1 cellular context compared by ENCODE assay signal in the genomic region with DNA sequence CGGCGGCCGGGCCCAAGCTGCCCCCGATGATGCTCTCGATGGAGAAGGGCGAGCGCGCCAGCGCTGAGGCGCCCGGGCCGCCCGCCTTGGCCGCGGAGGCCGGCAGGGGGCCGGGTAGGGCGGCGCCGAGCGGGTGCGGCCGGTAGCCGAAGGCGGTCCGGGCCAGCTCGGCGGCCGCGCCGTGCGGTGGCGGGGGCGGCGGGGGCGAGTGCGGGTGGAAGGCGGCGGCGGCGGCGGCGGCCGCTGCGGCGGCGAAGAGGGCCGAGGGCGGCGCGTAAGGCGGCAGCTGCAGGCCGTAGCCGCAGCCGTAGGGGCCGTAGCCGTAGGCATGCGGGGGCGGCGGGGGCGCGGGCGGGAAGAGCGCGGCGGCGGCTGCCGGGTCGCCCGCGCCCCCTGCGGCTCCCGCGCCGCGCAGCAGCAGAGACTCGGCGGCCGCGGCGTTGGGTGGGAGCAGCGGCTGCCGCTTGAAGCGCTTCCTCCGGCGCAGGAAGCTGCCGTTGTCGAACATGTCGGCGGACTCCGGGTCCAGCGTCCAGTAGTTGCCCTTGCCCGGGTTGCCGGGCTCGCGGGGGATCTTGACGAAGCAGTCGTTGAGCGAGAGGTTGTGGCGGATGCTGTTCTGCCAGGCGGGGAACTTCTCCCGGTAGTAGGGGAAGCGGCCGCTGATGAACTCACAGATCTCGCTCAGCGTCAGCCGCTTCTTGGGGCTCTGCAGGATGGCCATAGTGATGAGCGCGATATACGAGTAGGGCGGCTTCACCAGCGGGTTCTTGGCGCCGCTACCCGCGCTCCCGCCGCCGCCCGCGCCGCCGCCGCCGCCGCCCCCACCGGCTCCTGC.
TF ChIP-seq lines count a peak whose summit lies in the region.

No MANE protein-coding gene starts in this region.

TF ChIP-seq in HepG2, 621 proteins besides CTCF, POLR2A, EP300 and RAD21:
- TF ChIP-seq, protein P1, sequence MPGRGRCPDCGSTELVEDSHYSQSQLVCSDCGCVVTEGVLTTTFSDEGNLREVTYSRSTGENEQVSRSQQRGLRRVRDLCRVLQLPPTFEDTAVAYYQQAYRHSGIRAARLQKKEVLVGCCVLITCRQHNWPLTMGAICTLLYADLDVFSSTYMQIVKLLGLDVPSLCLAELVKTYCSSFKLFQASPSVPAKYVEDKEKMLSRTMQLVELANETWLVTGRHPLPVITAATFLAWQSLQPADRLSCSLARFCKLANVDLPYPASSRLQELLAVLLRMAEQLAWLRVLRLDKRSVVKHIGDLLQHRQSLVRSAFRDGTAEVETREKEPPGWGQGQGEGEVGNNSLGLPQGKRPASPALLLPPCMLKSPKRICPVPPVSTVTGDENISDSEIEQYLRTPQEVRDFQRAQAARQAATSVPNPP (CRISPR knock-in tag; IDR thresholded peaks at IDR 0.05) = no peak
- TF ChIP-seq ZNF331 (CRISPR knock-in tag; IDR thresholded peaks at IDR 0.05) = no peak
- TF ChIP-seq MTF2 (CRISPR knock-in tag; IDR thresholded peaks at IDR 0.05; ENCODE audit: borderline replicate concordance) = peak; percentile 79; the same call in 1 of the 2 replicates
- peak; percentile 72 for TF ChIP-seq BCL6 (CRISPR knock-in tag; IDR thresholded peaks at IDR 0.05)
- peak; percentile 76 for TF ChIP-seq HNRNPLL (IDR thresholded peaks at IDR 0.05; ENCODE audit: low read depth, low read length, poor library complexity, severe bottlenecking)
- TF ChIP-seq, protein P2, sequence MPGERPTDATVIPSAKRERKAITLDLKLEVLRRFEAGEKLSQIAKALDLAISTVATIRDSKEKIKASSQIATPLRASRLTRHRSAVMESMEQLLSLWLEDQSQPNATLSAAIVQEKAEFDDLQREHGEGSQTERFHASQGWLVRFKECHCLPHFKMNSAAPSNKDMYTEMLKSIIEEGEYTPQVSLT (CRISPR knock-in tag; IDR thresholded peaks at IDR 0.05; ENCODE audit: borderline replicate concordance, low read depth) = no peak
- no peak for TF ChIP-seq NFE2L2 (IDR thresholded peaks at IDR 0.05; ENCODE audit: low read length)
- TF ChIP-seq GABPB1 (CRISPR knock-in tag; IDR thresholded peaks at IDR 0.05) = peak; percentile 37; the same call in 1 of the 2 replicates
- TF ChIP-seq EZH2 (conservative IDR thresholded peaks at IDR 0.05; ENCODE audit: low read depth, low read length) = peak; percentile 73; the same call in 1 of the 2 replicates
- no peak for TF ChIP-seq ZNF552 (CRISPR knock-in tag; IDR thresholded peaks at IDR 0.05; ENCODE audit: borderline replicate concordance)
- 0 out of 2 replicates have a peak, but pooled peaks have one; percentile 22 for TF ChIP-seq HOXA3 (CRISPR knock-in tag; IDR thresholded peaks at IDR 0.05)
- no peak for TF ChIP-seq PHF21A (CRISPR knock-in tag; IDR thresholded peaks at IDR 0.05)
- TF ChIP-seq, protein P3, sequence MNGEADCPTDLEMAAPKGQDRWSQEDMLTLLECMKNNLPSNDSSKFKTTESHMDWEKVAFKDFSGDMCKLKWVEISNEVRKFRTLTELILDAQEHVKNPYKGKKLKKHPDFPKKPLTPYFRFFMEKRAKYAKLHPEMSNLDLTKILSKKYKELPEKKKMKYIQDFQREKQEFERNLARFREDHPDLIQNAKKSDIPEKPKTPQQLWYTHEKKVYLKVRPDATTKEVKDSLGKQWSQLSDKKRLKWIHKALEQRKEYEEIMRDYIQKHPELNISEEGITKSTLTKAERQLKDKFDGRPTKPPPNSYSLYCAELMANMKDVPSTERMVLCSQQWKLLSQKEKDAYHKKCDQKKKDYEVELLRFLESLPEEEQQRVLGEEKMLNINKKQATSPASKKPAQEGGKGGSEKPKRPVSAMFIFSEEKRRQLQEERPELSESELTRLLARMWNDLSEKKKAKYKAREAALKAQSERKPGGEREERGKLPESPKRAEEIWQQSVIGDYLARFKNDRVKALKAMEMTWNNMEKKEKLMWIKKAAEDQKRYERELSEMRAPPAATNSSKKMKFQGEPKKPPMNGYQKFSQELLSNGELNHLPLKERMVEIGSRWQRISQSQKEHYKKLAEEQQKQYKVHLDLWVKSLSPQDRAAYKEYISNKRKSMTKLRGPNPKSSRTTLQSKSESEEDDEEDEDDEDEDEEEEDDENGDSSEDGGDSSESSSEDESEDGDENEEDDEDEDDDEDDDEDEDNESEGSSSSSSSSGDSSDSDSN (CRISPR knock-in tag; IDR thresholded peaks at IDR 0.05) = peak; percentile 24; the same call in 1 of the 2 replicates
- TF ChIP-seq, protein P4, sequence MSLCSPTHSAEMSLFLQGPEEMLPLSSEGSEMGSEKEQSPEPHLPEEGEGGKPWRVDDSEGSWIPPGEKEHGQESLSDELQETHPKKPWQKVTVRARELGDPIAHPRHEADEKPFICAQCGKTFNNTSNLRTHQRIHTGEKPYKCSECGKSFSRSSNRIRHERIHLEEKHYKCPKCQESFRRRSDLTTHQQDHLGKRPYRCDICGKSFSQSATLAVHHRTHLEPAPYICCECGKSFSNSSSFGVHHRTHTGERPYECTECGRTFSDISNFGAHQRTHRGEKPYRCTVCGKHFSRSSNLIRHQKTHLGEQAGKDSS (CRISPR knock-in tag; IDR thresholded peaks at IDR 0.05; ENCODE audit: borderline replicate concordance, low read depth) = no peak
- 0 out of 2 replicates have a peak, but pooled peaks have one; percentile 18 for TF ChIP-seq PHF8 (CRISPR knock-in tag; IDR thresholded peaks at IDR 0.05)
- TF ChIP-seq, protein P5, sequence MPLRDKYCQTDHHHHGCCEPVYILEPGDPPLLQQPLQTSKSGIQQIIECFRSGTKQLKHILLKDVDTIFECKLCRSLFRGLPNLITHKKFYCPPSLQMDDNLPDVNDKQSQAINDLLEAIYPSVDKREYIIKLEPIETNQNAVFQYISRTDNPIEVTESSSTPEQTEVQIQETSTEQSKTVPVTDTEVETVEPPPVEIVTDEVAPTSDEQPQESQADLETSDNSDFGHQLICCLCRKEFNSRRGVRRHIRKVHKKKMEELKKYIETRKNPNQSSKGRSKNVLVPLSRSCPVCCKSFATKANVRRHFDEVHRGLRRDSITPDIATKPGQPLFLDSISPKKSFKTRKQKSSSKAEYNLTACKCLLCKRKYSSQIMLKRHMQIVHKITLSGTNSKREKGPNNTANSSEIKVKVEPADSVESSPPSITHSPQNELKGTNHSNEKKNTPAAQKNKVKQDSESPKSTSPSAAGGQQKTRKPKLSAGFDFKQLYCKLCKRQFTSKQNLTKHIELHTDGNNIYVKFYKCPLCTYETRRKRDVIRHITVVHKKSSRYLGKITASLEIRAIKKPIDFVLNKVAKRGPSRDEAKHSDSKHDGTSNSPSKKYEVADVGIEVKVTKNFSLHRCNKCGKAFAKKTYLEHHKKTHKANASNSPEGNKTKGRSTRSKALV (CRISPR knock-in tag; IDR thresholded peaks at IDR 0.05) = peak; percentile 71; the same call in 1 of the 2 replicates
- TF ChIP-seq NR2F2 (IDR thresholded peaks at IDR 0.05; ENCODE audit: borderline replicate concordance, low read depth) = no peak
- TF ChIP-seq HNF4A (CRISPR knock-in tag; IDR thresholded peaks at IDR 0.05) = no peak
- TF ChIP-seq, protein P6, sequence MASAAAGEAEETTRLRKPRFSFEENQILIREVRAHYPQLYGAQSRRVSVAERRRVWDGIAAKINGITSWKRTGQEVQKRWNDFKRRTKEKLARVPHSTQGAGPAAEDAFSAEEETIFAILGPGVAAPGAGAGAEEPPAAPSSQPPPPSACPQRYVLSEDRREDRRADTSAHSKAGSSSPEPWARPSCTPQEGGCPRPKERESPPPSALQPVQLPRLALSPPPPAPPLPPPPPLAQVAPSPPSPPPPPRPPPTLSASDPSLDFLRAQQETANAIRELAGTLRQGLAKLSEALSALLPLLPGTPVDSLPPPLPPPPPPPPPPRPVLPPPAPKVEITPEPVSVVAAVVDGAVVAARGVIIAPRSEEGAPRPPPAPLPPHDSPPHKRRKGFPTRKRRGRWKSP (CRISPR knock-in tag; IDR thresholded peaks at IDR 0.05) = peak; percentile 30; the same call in 1 of the 2 replicates
- peak; percentile 90 for TF ChIP-seq ZNF777 (CRISPR knock-in tag; IDR thresholded peaks at IDR 0.05)
- TF ChIP-seq ZNF343 (CRISPR knock-in tag; IDR thresholded peaks at IDR 0.05) = 0 out of 2 replicates have a peak, but pooled peaks have one; percentile 43
- TF ChIP-seq ZFP36 (IDR thresholded peaks at IDR 0.05; ENCODE audit: borderline replicate concordance, low read depth, low read length, partially characterized antibody) = no peak
